1 cellular context compared by ENCODE assay signal in the genomic region with DNA sequence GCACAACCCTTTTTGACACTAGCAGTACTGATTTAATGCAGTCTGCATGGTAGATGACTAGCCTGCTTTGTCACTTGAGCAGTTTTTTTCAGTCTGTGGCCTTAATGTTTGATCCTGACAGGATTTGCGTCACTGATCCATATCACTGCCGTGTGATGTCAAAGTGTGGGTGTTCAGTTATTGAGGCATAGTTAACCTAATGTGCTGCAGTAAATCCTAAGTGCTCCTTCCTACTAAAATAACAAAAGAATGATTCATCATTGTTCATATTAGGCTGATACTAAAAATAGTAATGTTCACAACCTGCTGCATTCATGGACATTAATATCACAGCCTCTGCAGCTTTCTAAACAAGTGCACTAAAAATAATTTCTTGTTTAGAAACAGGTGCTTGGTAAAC.
A peak's percentile ranks its signal among the peaks of the same experiment; 100 is the strongest.
TF ChIP-seq lines count a peak whose summit lies in the region.

No MANE protein-coding gene starts in this region.

TF ChIP-seq in HEK293, 187 proteins besides CTCF, POLR2A, EP300 and RAD21 (continued from another document):
- TF ChIP-seq, protein P1, sequence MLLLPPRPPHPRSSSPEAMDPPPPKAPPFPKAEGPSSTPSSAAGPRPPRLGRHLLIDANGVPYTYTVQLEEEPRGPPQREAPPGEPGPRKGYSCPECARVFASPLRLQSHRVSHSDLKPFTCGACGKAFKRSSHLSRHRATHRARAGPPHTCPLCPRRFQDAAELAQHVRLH (tag by site-specific recombination; IDR thresholded peaks at IDR 0.05), result no peak
- TF ChIP-seq YY2 (tag by site-specific recombination; IDR thresholded peaks at IDR 0.05), result no peak
- no peak for TF ChIP-seq ZNF501 (tag by site-specific recombination; IDR thresholded peaks at IDR 0.05)
- no peak for TF ChIP-seq ZNF830 (tag by site-specific recombination; IDR thresholded peaks at IDR 0.05; ENCODE audit: low read depth)
- TF ChIP-seq, protein P2, sequence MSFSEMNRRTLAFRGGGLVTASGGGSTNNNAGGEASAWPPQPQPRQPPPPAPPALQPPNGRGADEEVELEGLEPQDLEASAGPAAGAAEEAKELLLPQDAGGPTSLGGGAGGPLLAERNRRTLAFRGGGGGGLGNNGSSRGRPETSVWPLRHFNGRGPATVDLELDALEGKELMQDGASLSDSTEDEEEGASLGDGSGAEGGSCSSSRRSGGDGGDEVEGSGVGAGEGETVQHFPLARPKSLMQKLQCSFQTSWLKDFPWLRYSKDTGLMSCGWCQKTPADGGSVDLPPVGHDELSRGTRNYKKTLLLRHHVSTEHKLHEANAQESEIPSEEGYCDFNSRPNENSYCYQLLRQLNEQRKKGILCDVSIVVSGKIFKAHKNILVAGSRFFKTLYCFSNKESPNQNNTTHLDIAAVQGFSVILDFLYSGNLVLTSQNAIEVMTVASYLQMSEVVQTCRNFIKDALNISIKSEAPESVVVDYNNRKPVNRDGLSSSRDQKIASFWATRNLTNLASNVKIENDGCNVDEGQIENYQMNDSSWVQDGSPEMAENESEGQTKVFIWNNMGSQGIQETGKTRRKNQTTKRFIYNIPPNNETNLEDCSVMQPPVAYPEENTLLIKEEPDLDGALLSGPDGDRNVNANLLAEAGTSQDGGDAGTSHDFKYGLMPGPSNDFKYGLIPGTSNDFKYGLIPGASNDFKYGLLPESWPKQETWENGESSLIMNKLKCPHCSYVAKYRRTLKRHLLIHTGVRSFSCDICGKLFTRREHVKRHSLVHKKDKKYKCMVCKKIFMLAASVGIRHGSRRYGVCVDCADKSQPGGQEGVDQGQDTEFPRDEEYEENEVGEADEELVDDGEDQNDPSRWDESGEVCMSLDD (tag by site-specific recombination; IDR thresholded peaks at IDR 0.05), result no peak
- TF ChIP-seq ZNF223 (tag by site-specific recombination; IDR thresholded peaks at IDR 0.05), result no peak
- TF ChIP-seq, protein P3, sequence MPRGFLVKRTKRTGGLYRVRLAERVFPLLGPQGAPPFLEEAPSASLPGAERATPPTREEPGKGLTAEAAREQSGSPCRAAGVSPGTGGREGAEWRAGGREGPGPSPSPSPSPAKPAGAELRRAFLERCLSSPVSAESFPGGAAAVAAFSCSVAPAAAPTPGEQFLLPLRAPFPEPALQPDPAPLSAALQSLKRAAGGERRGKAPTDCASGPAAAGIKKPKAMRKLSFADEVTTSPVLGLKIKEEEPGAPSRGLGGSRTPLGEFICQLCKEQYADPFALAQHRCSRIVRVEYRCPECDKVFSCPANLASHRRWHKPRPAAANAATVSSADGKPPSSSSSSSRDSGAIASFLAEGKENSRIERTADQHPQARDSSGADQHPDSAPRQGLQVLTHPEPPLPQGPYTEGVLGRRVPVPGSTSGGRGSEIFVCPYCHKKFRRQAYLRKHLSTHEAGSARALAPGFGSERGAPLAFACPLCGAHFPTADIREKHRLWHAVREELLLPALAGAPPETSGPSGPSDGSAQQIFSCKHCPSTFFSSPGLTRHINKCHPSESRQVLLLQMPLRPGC (tag by site-specific recombination; IDR thresholded peaks at IDR 0.05), result peak; percentile 97
- 0 out of 2 replicates have a peak, but pooled peaks have one; percentile 38 for TF ChIP-seq ZFP69B (tag by site-specific recombination; IDR thresholded peaks at IDR 0.05)
- no peak for TF ChIP-seq ZNF169 (tag by site-specific recombination; IDR thresholded peaks at IDR 0.05)
- TF ChIP-seq, protein P4, sequence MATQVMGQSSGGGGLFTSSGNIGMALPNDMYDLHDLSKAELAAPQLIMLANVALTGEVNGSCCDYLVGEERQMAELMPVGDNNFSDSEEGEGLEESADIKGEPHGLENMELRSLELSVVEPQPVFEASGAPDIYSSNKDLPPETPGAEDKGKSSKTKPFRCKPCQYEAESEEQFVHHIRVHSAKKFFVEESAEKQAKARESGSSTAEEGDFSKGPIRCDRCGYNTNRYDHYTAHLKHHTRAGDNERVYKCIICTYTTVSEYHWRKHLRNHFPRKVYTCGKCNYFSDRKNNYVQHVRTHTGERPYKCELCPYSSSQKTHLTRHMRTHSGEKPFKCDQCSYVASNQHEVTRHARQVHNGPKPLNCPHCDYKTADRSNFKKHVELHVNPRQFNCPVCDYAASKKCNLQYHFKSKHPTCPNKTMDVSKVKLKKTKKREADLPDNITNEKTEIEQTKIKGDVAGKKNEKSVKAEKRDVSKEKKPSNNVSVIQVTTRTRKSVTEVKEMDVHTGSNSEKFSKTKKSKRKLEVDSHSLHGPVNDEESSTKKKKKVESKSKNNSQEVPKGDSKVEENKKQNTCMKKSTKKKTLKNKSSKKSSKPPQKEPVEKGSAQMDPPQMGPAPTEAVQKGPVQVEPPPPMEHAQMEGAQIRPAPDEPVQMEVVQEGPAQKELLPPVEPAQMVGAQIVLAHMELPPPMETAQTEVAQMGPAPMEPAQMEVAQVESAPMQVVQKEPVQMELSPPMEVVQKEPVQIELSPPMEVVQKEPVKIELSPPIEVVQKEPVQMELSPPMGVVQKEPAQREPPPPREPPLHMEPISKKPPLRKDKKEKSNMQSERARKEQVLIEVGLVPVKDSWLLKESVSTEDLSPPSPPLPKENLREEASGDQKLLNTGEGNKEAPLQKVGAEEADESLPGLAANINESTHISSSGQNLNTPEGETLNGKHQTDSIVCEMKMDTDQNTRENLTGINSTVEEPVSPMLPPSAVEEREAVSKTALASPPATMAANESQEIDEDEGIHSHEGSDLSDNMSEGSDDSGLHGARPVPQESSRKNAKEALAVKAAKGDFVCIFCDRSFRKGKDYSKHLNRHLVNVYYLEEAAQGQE (tag by site-specific recombination; IDR thresholded peaks at IDR 0.05), result no peak
- no peak for TF ChIP-seq ZNF623 (tag by site-specific recombination; IDR thresholded peaks at IDR 0.05)
- no peak for TF ChIP-seq ZNF514 (tag by site-specific recombination; IDR thresholded peaks at IDR 0.05)
- no peak for TF ChIP-seq ZNF530 (tag by site-specific recombination; IDR thresholded peaks at IDR 0.05; ENCODE audit: low read depth)
- TF ChIP-seq, protein P5, sequence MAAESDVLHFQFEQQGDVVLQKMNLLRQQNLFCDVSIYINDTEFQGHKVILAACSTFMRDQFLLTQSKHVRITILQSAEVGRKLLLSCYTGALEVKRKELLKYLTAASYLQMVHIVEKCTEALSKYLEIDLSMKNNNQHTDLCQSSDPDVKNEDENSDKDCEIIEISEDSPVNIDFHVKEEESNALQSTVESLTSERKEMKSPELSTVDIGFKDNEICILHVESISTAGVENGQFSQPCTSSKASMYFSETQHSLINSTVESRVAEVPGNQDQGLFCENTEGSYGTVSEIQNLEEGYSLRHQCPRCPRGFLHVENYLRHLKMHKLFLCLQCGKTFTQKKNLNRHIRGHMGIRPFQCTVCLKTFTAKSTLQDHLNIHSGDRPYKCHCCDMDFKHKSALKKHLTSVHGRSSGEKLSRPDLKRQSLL (tag by site-specific recombination; IDR thresholded peaks at IDR 0.05), result no peak
- TF ChIP-seq ZNF423 (tag by site-specific recombination; IDR thresholded peaks at IDR 0.05), result no peak
- no peak for TF ChIP-seq ZNF624 (tag by site-specific recombination; IDR thresholded peaks at IDR 0.05)
- TF ChIP-seq ZNF792 (tag by site-specific recombination; IDR thresholded peaks at IDR 0.05), result no peak
- peak; percentile 53 for TF ChIP-seq KLF10 (tag by site-specific recombination; IDR thresholded peaks at IDR 0.05)
- TF ChIP-seq ZNF404 (tag by site-specific recombination; IDR thresholded peaks at IDR 0.05), result no peak
- no peak for TF ChIP-seq ZNF791 (tag by site-specific recombination; IDR thresholded peaks at IDR 0.05)
- peak; percentile 39 for TF ChIP-seq GLIS1 (tag by site-specific recombination; IDR thresholded peaks at IDR 0.05)
- TF ChIP-seq ZBTB8A (tag by site-specific recombination; IDR thresholded peaks at IDR 0.05), result no peak
- TF ChIP-seq, protein P6, sequence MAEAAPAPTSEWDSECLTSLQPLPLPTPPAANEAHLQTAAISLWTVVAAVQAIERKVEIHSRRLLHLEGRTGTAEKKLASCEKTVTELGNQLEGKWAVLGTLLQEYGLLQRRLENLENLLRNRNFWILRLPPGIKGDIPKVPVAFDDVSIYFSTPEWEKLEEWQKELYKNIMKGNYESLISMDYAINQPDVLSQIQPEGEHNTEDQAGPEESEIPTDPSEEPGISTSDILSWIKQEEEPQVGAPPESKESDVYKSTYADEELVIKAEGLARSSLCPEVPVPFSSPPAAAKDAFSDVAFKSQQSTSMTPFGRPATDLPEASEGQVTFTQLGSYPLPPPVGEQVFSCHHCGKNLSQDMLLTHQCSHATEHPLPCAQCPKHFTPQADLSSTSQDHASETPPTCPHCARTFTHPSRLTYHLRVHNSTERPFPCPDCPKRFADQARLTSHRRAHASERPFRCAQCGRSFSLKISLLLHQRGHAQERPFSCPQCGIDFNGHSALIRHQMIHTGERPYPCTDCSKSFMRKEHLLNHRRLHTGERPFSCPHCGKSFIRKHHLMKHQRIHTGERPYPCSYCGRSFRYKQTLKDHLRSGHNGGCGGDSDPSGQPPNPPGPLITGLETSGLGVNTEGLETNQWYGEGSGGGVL (tag by site-specific recombination; IDR thresholded peaks at IDR 0.05), result no peak
- TF ChIP-seq ZNF560 (tag by site-specific recombination; IDR thresholded peaks at IDR 0.05; ENCODE audit: borderline replicate concordance), result no peak
- TF ChIP-seq ZFP37 (tag by site-specific recombination; IDR thresholded peaks at IDR 0.05), result peak; percentile 69; the same call in 1 of the 2 replicates
- TF ChIP-seq, protein P7, sequence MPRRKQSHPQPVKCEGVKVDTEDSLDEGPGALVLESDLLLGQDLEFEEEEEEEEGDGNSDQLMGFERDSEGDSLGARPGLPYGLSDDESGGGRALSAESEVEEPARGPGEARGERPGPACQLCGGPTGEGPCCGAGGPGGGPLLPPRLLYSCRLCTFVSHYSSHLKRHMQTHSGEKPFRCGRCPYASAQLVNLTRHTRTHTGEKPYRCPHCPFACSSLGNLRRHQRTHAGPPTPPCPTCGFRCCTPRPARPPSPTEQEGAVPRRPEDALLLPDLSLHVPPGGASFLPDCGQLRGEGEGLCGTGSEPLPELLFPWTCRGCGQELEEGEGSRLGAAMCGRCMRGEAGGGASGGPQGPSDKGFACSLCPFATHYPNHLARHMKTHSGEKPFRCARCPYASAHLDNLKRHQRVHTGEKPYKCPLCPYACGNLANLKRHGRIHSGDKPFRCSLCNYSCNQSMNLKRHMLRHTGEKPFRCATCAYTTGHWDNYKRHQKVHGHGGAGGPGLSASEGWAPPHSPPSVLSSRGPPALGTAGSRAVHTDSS (tag by site-specific recombination; IDR thresholded peaks at IDR 0.05), result no peak
- TF ChIP-seq GFI1B (tag by site-specific recombination; IDR thresholded peaks at IDR 0.05), result peak; percentile 71; the same call in 1 of the 2 replicates
- no peak for TF ChIP-seq ZNF510 (tag by site-specific recombination; IDR thresholded peaks at IDR 0.05; ENCODE audit: insufficient replicate concordance)
- TF ChIP-seq ZNF302 (tag by site-specific recombination; IDR thresholded peaks at IDR 0.05; ENCODE audit: low read depth), result no peak
- TF ChIP-seq MZF1 (tag by site-specific recombination; IDR thresholded peaks at IDR 0.05; ENCODE audit: borderline replicate concordance), result no peak
- no peak for TF ChIP-seq MYNN (tag by site-specific recombination; IDR thresholded peaks at IDR 0.05; ENCODE audit: borderline replicate concordance)
- 0 out of 2 replicates have a peak, but pooled peaks have one; percentile 51 for TF ChIP-seq ZNF558 (tag by site-specific recombination; IDR thresholded peaks at IDR 0.05)
- TF ChIP-seq, protein P8, sequence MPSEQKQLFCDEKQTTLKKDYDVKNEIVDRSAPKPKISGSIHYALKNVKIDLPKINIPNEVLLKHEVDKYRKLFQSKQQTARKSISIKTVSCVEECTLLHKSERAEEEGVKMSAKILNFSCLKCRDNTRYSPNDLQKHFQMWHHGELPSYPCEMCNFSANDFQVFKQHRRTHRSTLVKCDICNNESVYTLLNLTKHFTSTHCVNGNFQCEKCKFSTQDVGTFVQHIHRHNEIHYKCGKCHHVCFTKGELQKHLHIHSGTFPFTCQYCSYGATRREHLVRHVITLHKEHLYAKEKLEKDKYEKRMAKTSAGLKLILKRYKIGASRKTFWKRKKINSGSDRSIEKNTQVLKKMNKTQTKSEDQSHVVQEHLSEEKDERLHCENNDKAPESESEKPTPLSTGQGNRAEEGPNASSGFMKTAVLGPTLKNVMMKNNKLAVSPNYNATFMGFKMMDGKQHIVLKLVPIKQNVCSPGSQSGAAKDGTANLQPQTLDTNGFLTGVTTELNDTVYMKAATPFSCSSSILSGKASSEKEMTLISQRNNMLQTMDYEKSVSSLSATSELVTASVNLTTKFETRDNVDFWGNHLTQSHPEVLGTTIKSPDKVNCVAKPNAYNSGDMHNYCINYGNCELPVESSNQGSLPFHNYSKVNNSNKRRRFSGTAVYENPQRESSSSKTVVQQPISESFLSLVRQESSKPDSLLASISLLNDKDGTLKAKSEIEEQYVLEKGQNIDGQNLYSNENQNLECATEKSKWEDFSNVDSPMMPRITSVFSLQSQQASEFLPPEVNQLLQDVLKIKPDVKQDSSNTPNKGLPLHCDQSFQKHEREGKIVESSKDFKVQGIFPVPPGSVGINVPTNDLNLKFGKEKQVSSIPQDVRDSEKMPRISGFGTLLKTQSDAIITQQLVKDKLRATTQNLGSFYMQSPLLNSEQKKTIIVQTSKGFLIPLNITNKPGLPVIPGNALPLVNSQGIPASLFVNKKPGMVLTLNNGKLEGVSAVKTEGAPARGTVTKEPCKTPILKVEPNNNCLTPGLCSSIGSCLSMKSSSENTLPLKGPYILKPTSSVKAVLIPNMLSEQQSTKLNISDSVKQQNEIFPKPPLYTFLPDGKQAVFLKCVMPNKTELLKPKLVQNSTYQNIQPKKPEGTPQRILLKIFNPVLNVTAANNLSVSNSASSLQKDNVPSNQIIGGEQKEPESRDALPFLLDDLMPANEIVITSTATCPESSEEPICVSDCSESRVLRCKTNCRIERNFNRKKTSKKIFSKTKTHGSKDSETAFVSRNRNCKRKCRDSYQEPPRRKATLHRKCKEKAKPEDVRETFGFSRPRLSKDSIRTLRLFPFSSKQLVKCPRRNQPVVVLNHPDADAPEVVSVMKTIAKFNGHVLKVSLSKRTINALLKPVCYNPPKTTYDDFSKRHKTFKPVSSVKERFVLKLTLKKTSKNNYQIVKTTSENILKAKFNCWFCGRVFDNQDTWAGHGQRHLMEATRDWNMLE (tag by site-specific recombination; conservative IDR thresholded peaks at IDR 0.05; ENCODE audit: low read depth), result no peak
- no peak for TF ChIP-seq ZNF544 (tag by site-specific recombination; IDR thresholded peaks at IDR 0.05)
- TF ChIP-seq ZNF837 (tag by site-specific recombination; IDR thresholded peaks at IDR 0.05), result no peak
- no peak for TF ChIP-seq ZNF132 (tag by site-specific recombination; IDR thresholded peaks at IDR 0.05; ENCODE audit: borderline replicate concordance)
- TF ChIP-seq ZNF677 (tag by site-specific recombination; IDR thresholded peaks at IDR 0.05), result no peak
- no peak for TF ChIP-seq ZFP41 (tag by site-specific recombination; IDR thresholded peaks at IDR 0.05; ENCODE audit: borderline replicate concordance)
- no peak for TF ChIP-seq ZNF48 (tag by site-specific recombination; IDR thresholded peaks at IDR 0.05)
- no peak for TF ChIP-seq ZNF112 (tag by site-specific recombination; IDR thresholded peaks at IDR 0.05)
- no peak for TF ChIP-seq PRDM1 (tag by site-specific recombination; IDR thresholded peaks at IDR 0.05)
- TF ChIP-seq ZNF248 (tag by site-specific recombination; IDR thresholded peaks at IDR 0.05), result no peak
- TF ChIP-seq KLF1 (tag by site-specific recombination; IDR thresholded peaks at IDR 0.05), result no peak
